In genomic region chr5:79193643-79194042, GRCh38 we compare ENCODE assay signal across 16 cellular contexts. TPM values are rescaled to one million over a fixed set of nuclear protein-coding genes. Genes with fewer than 3 reads are reported as not detected.
DNase-seq lines count a peak whose midpoint lies in the region; ATAC-seq, FAIRE-seq and TF ChIP-seq lines count a peak whose summit lies in the region.
"Had no signal": no experiment of that assay in that cellular context is flagged by ENCODE, and none has a peak within 500 bp of the region (broad histone marks: within the 10 kb centered on the region; RNA-seq: fewer than 3 reads in every experiment).

No MANE protein-coding gene starts in this region.

- no peaks in the 10 kb centered on the region for H3F3A ChIP-seq in neural progenitor cell (ENCODE audit: low read depth)

- H2AFZ ChIP-seq in endothelial cell of umbilical vein (ENCODE audit: low read depth, low read length), result no peak overlapping the region
- H2AFZ ChIP-seq in neural progenitor cell (replicated peaks), result no peak overlapping the region

- DNase-seq in EH (ENCODE audit: low read depth) (peak; percentile 46), NCI-H69 (lab: John Stamatoyannopoulos, UW) (peak; percentile 33), endothelial cell of umbilical vein (ENCODE audit: low read depth, low spot score) (peak; percentile 12), neural progenitor cell (ENCODE audit: low spot score) (no peak), epidermal melanocyte (ENCODE audit: insufficient read length, low spot score) (no peak)
- DNase-seq: activated CD4-positive, alpha-beta T cell treated with anti-CD3 and anti-CD28 coated beads for 4 hours; COR-L47; dorsolateral prefrontal cortex; head of caudate nucleus; left colon; nephron progenitor cell; T-cell had no signal

- ATAC-seq in GM18861 (IDR thresholded peaks at IDR 0.05; ENCODE audit: unreplicated experiment) (no peak), HG03159 (IDR thresholded peaks at IDR 0.05; ENCODE audit: unreplicated experiment) (no peak), GM19328 (IDR thresholded peaks at IDR 0.05; ENCODE audit: unreplicated experiment) (no peak)
- ATAC-seq: left colon had no signal

- H3K27ac Mint-ChIP-seq in neural progenitor cell, result peak overlapping the region; percentile 39
- H3K27ac Mint-ChIP-seq: nephron progenitor cell had no signal

- no peaks in the 10 kb centered on the region for H3K9me1 ChIP-seq in endothelial cell of umbilical vein (replicated peaks; ENCODE audit: control insufficient read depth, extremely low read depth, insufficient read depth, low read length)

- H4K20me1 ChIP-seq in endothelial cell of umbilical vein (replicated peaks; ENCODE audit: control insufficient read depth, extremely low read depth, insufficient read depth, low read length) (no peaks in the 10 kb centered on the region), neural progenitor cell (ENCODE audit: low read depth) (no peaks in the 10 kb centered on the region)

- FAIRE-seq in endothelial cell of umbilical vein (lab: Jason Lieb, UNC), result no peak

- CTCF ChIA-PET in endothelial cell of umbilical vein (lab: Charles Lee), result no interaction called here

- H3K9me3 ChIP-seq in endothelial cell of umbilical vein (replicated peaks; ENCODE audit: control insufficient read depth, insufficient read depth, low read length) (no peaks in the 10 kb centered on the region), neural progenitor cell (ENCODE audit: low read depth) (no peaks in the 10 kb centered on the region)

- intact Hi-C loops in endothelial cell of umbilical vein (cut with micrococcal nuclease), result no loop called here

- no peaks in the 10 kb centered on the region for H3K4me1 Mint-ChIP-seq in neural progenitor cell
- H3K4me1 Mint-ChIP-seq: nephron progenitor cell had no signal

- H3K27me3 Mint-ChIP-seq in neural progenitor cell (ENCODE audit: insufficient read depth, low read depth), result no peaks in the 10 kb centered on the region
- H3K27me3 Mint-ChIP-seq: T-cell had no signal

- no peaks in the 10 kb centered on the region for H3K4me1 ChIP-seq in endothelial cell of umbilical vein (ENCODE audit: control insufficient read depth, extremely low read depth, insufficient read depth, low read length)
- no peaks in the 10 kb centered on the region for H3K4me1 ChIP-seq in neural progenitor cell

- H3K4me3 Mint-ChIP-seq in neural progenitor cell, result no peak overlapping the region
- H3K4me3 Mint-ChIP-seq: nephron progenitor cell, T-cell had no signal

- dilution Hi-C loops in endothelial cell of umbilical vein (cut with MboI; ENCODE audit: extremely low pct_ligation_motif_present, low sequenced_read_pairs), result no loop called here

- no peak overlapping the region for H3K27ac ChIP-seq in endothelial cell of umbilical vein (ENCODE audit: insufficient read depth, low read depth, low read length)
- H3K27ac ChIP-seq in neural progenitor cell, result no peak overlapping the region
- H3K27ac ChIP-seq: dorsolateral prefrontal cortex, KMS-11 had no signal

- no peaks in the 10 kb centered on the region for H3K36me3 Mint-ChIP-seq in neural progenitor cell
- H3K36me3 Mint-ChIP-seq: T-cell had no signal

- no peak overlapping the region for H3K4me2 ChIP-seq in endothelial cell of umbilical vein (ENCODE audit: insufficient read depth, low read length)
- H3K4me2 ChIP-seq in neural progenitor cell, result no peak overlapping the region
- H3K4me2 ChIP-seq: KMS-11 had no signal

- no peaks in the 10 kb centered on the region for H3K36me3 ChIP-seq in endothelial cell of umbilical vein (ENCODE audit: control insufficient read depth in 2 of 2, extremely low read depth in 1 of 2, insufficient read depth in 2 of 2, low read length in 2 of 2)
- H3K36me3 ChIP-seq in neural progenitor cell, result no peaks in the 10 kb centered on the region

- H3K9ac ChIP-seq in endothelial cell of umbilical vein (replicated peaks; ENCODE audit: extremely low read depth, insufficient read depth, low read length) (no peak overlapping the region), neural progenitor cell (no peak overlapping the region)
- H3K9ac ChIP-seq: KMS-11 had no signal

- H3K27me3 ChIP-seq in endothelial cell of umbilical vein (ENCODE audit: control insufficient read depth in 2 of 2, insufficient read depth in 2 of 2, low read length in 2 of 2), result no peaks in the 10 kb centered on the region
- no peaks in the 10 kb centered on the region for H3K27me3 ChIP-seq in neural progenitor cell
- H3K27me3 ChIP-seq: dorsolateral prefrontal cortex had no signal

- no peaks in the 10 kb centered on the region for H3K79me2 ChIP-seq in endothelial cell of umbilical vein (ENCODE audit: control insufficient read depth, insufficient read depth, low read length)
- H3K79me2 ChIP-seq in neural progenitor cell (ENCODE audit: low read depth), result no peaks in the 10 kb centered on the region

- no peak for TF ChIP-seq POLR2A in endothelial cell of umbilical vein (IDR thresholded peaks at IDR 0.05; ENCODE audit: low read depth, low read length)

- no peak overlapping the region for H3K4me3 ChIP-seq in endothelial cell of umbilical vein (replicated peaks in 1 of 3; ENCODE audit: insufficient read depth in 1 of 3, low read depth in 1 of 3, low read length in 3 of 3)
- H3K4me3 ChIP-seq in neural progenitor cell, result no peak overlapping the region
- H3K4me3 ChIP-seq: dorsolateral prefrontal cortex had no signal

- no peaks in the 10 kb centered on the region for H3K9me3 Mint-ChIP-seq in neural progenitor cell
- H3K9me3 Mint-ChIP-seq: nephron progenitor cell, T-cell had no signal

- no peak for TF ChIP-seq CTCF in endothelial cell of umbilical vein (IDR thresholded peaks at IDR 0.05; ENCODE audit: extremely low read depth in 1 of 2, insufficient read depth in 1 of 2, low read depth in 1 of 2, low read length in 2 of 2)
- TF ChIP-seq CTCF in neural progenitor cell (IDR thresholded peaks at IDR 0.05), result no peak

- POLR2A ChIA-PET in endothelial cell of umbilical vein (lab: Charles Lee), result no interaction called here

- BruUV-seq in endothelial cell of umbilical vein (replicated peaks; lab: Mats Ljungman, UMichigan), result no TSS peak

TF ChIP-seq in endothelial cell of umbilical vein, 7 proteins besides CTCF, POLR2A, EP300 and RAD21:
- TF ChIP-seq POLR2AphosphoS5 (IDR thresholded peaks at IDR 0.05; ENCODE audit: insufficient read depth, low read depth, low read length) (no peak), FOS (IDR thresholded peaks at IDR 0.05; ENCODE audit: borderline replicate concordance, insufficient read depth, low read length) (no peak), EZH2 (IDR thresholded peaks at IDR 0.05; ENCODE audit: borderline replicate concordance, low read depth, low read length, severe bottlenecking) (no peak), GATA2 (IDR thresholded peaks at IDR 0.05; ENCODE audit: insufficient read depth, insufficient read length, low read depth, low read length) (no peak), JUN (IDR thresholded peaks at IDR 0.05; ENCODE audit: borderline replicate concordance, insufficient read depth, insufficient read length, low read depth) (no peak), MYC (IDR thresholded peaks at IDR 0.05; ENCODE audit: low read depth, low read length) (no peak), MAX (IDR thresholded peaks at IDR 0.05; ENCODE audit: insufficient read depth, insufficient read length) (no peak)

RNA-seq across cellular contexts. Expression of gene JMY, which starts 42.3 kb away (rescaled TPM):
- total RNA-seq in endothelial cell of umbilical vein, result 6.3 and 6.5 TPM in 2 replicates
- 1.1 and 1.5 TPM in 2 replicates for polyA plus RNA-seq in endothelial cell of umbilical vein
- 1.4 and 1.7 TPM in 2 replicates for polyA plus RNA-seq in endothelial cell of umbilical vein (2011; cell fraction: cytosol; rRNA removed)
- polyA plus RNA-seq in endothelial cell of umbilical vein (2011; cell fraction: nucleus; rRNA removed), result 5.1 and 5.7 TPM in 2 replicates
- 3.5 and 4.4 TPM in 2 replicates for polyA plus RNA-seq in endothelial cell of umbilical vein (2012)
- polyA minus RNA-seq in endothelial cell of umbilical vein, result 3.9 and 4.6 TPM in 2 replicates
- polyA minus RNA-seq in endothelial cell of umbilical vein (2011; cell fraction: cytosol; rRNA and poly(A)+ RNA removed), result 14.0 TPM
- polyA minus RNA-seq in endothelial cell of umbilical vein (2011; cell fraction: nucleus; rRNA and poly(A)+ RNA removed), result 7.5 and 7.6 TPM in 2 replicates
- total RNA-seq in neural progenitor cell (ENCODE audit: low replicate concordance), result 13.0 and 16.5 TPM in 2 replicates

Comparison
In these comparisons a context has a peak if more than half of its experiments do, and no peak if none do; other contexts are left out.
1. DNase-seq: peak in EH (single experiment), NCI-H69 (single experiment) and endothelial cell of umbilical vein (single experiment); none in neural progenitor cell (single experiment) and epidermal melanocyte (single experiment).